Comparison of ENCODE assay signal across 23 cellular contexts in genomic region chr5:171307843-171308452, GRCh38. TPM values are rescaled to one million over a fixed set of nuclear protein-coding genes. Genes with fewer than 3 reads are reported as not detected.
A peak's percentile ranks its signal among the peaks of the same experiment; 100 is the strongest.
DNase-seq lines count a peak whose midpoint lies in the region; ATAC-seq and TF ChIP-seq lines count a peak whose summit lies in the region.
"Had no signal": no experiment of that assay in that cellular context is flagged by ENCODE, and none has a peak within 500 bp of the region (broad histone marks: within the 10 kb centered on the region; RNA-seq: fewer than 3 reads in every experiment).

No MANE protein-coding gene starts in this region.

- no peak overlapping the region for H2BK12ac ChIP-seq in mesenchymal stem cell (ENCODE audit: low read length in 2 of 2)

- peak overlapping the region; percentile 5 for H3K4me3 ChIP-seq in cardiac muscle cell
- H3K4me3 ChIP-seq in heart right ventricle: no peak overlapping the region
- no peak overlapping the region for H3K4me3 ChIP-seq in astrocyte of the spinal cord (ENCODE audit: low read depth, low read length)
- no peak overlapping the region for H3K4me3 ChIP-seq in mesenchymal stem cell (ENCODE audit: insufficient read depth in 1 of 2, low read depth in 1 of 2, low read length in 2 of 2)
- H3K4me3 ChIP-seq in upper lobe of right lung: no peak overlapping the region
- H3K4me3 ChIP-seq: breast epithelium, gastroesophageal sphincter, tibial nerve had no signal

- H3K79me1 ChIP-seq in mesenchymal stem cell (replicated peaks; ENCODE audit: low read length, poor library complexity, severe bottlenecking): no peaks in the 10 kb centered on the region

- peaks cover 5% of the 10 kb centered on the region for H3K4me1 ChIP-seq in cardiac muscle cell (ENCODE audit: low read depth)
- H3K4me1 ChIP-seq in heart right ventricle: peaks cover 8 to 46% (median 44%) of the 10 kb centered on the region in 9 donors
- peaks cover 37% of the 10 kb centered on the region for H3K4me1 ChIP-seq in mesenchymal stem cell (ENCODE audit: control insufficient read depth, insufficient read depth, low read depth, low read length)
- H3K4me1 ChIP-seq in upper lobe of right lung: peaks cover 22% of the 10 kb centered on the region

- H3K36me3 ChIP-seq in cardiac muscle cell (no peaks in the 10 kb centered on the region), heart right ventricle (no peaks in the 10 kb centered on the region), mesenchymal stem cell (ENCODE audit: control insufficient read depth in 1 of 2, insufficient read depth in 2 of 2, low read depth in 1 of 2, low read length in 2 of 2) (no peaks in the 10 kb centered on the region), upper lobe of right lung (no peaks in the 10 kb centered on the region)
- H3K36me3 ChIP-seq: breast epithelium, gastroesophageal sphincter, tibial nerve had no signal

- ATAC-seq in heart right ventricle: no peak
- ATAC-seq in upper lobe of right lung: no peak
- ATAC-seq: activated T-cell treated with anti-CD3 and anti-CD28 coated beads, Interleukin-2, amount 50 U/mL, for 4 hours; gastroesophageal sphincter; stimulated activated memory B cell treated with anti-CD40 and anti-IgM and Interleukin-4, amounts not matched to agents 10 μg/mL and 1 μg/mL and 100 μg/mL, for 72 hours had no signal

- no peak overlapping the region for H3K23ac ChIP-seq in mesenchymal stem cell (ENCODE audit: low read length in 2 of 2)

- H2AK5ac ChIP-seq in mesenchymal stem cell (ENCODE audit: low read length, severe bottlenecking): no peak overlapping the region

- H2BK120ac ChIP-seq in mesenchymal stem cell (ENCODE audit: low read depth, low read length): no peak overlapping the region

- peak overlapping the region; percentile 39 for H3K4me2 ChIP-seq in mesenchymal stem cell (ENCODE audit: low read length, poor library complexity, severe bottlenecking)

- no peak overlapping the region for H2BK15ac ChIP-seq in mesenchymal stem cell (ENCODE audit: low read depth, poor library complexity, severe bottlenecking)

- H4K8ac ChIP-seq in mesenchymal stem cell (ENCODE audit: low read length): no peak overlapping the region

- in situ Hi-C loops in astrocyte of the spinal cord (cut with HindIII; ENCODE audit: low sequenced_read_pairs): no loop called here

- H4K91ac ChIP-seq in mesenchymal stem cell (ENCODE audit: low read length): no peak overlapping the region

- WGBS in heart right ventricle, 2 donors: 22 to 24% methylated on average over 40 of the region's 40 CpGs
- WGBS in mesenchymal stem cell: 24% methylated on average over 40 of the region's 40 CpGs

- no peak overlapping the region for H3K14ac ChIP-seq in mesenchymal stem cell (ENCODE audit: low read length in 2 of 2)

- no peak overlapping the region for H3K4ac ChIP-seq in mesenchymal stem cell (ENCODE audit: low read depth in 1 of 2, low read length in 2 of 2)

- H3K18ac ChIP-seq in mesenchymal stem cell (ENCODE audit: low read depth in 1 of 2, low read length in 2 of 2): no peak overlapping the region

- TF ChIP-seq CTCF in cardiac muscle cell (IDR thresholded peaks at IDR 0.05; ENCODE audit: low read depth, low read length) (no peak), heart right ventricle (IDR thresholded peaks at IDR 0.05) (no peak), astrocyte of the spinal cord (IDR thresholded peaks at IDR 0.05; ENCODE audit: low read depth, low read length) (no peak), upper lobe of right lung (IDR thresholded peaks at IDR 0.05) (no peak)

- H3K27me3 ChIP-seq in cardiac muscle cell (peaks cover 100% of the 10 kb centered on the region), heart right ventricle (peaks cover 59 to 100% (median 93%) of the 10 kb centered on the region in 7 donors), mesenchymal stem cell (ENCODE audit: control insufficient read depth in 1 of 2, insufficient read depth in 1 of 2, low read length in 2 of 2) (peaks cover 84 to 96% of the 10 kb centered on the region in 2 experiments), upper lobe of right lung (peaks cover 91% of the 10 kb centered on the region)

- intact Hi-C loops in heart right ventricle (cut with DNase I) (no loop called here), upper lobe of right lung (cut with DNase I) (no loop called here)

- no peak overlapping the region for H3K9ac ChIP-seq in mesenchymal stem cell (ENCODE audit: low read length)

- H2BK5ac ChIP-seq in mesenchymal stem cell (ENCODE audit: low read depth, low read length, poor library complexity, severe bottlenecking): no peak overlapping the region

- H3K9me3 ChIP-seq in cardiac muscle cell (ENCODE audit: low read depth) (no peaks in the 10 kb centered on the region), heart right ventricle (no peaks in the 10 kb centered on the region), mesenchymal stem cell (ENCODE audit: control insufficient read depth, low read length) (no peaks in the 10 kb centered on the region), upper lobe of right lung (no peaks in the 10 kb centered on the region)
- H3K9me3 ChIP-seq: breast epithelium, gastroesophageal sphincter, tibial nerve had no signal

- H3K27ac ChIP-seq in cardiac muscle cell (no peak overlapping the region), heart right ventricle (no peak overlapping the region), mesenchymal stem cell (ENCODE audit: low read length, poor library complexity, severe bottlenecking) (no peak overlapping the region), upper lobe of right lung (no peak overlapping the region)
- H3K27ac ChIP-seq: breast epithelium, C4-2B, gastroesophageal sphincter, tibial nerve had no signal

- DNase-seq in cardiac muscle cell (ENCODE audit: low read depth in 1 of 2, low spot score in 1 of 2): no peak
- no peak for DNase-seq in heart right ventricle
- DNase-seq in astrocyte of the spinal cord (ENCODE audit: low read depth, low spot score): peak; percentile 18
- DNase-seq in mesenchymal stem cell: no peak
- peak; percentile 26 for DNase-seq in upper lobe of right lung
- DNase-seq in NCI-H1694 (lab: John Stamatoyannopoulos, UW): no peak
- no peak for DNase-seq in GOT3 (lab: John Stamatoyannopoulos, UW)
- DNase-seq in DMS79 (lab: John Stamatoyannopoulos, UW): no peak
- DNase-seq: ACHN; activated CD4-positive, alpha-beta T cell treated with anti-CD3 and anti-CD28 coated beads, Interleukin-2, amount 50 U/mL, for 48 hours; activated T-cell treated with anti-CD3 and anti-CD28 coated beads, Interleukin-2, amount 50 U/mL, for 4 hours; DMS53; naive B cell; NCI-H187 treated with DMSO at 0.1 percent for 48 hours; NCI-H510A had no signal

- no peak overlapping the region for H2AFZ ChIP-seq in mesenchymal stem cell (ENCODE audit: low read depth, low read length)

RNA-seq across cellular contexts. Expression of gene TLX3, which starts 1.1 kb away (rescaled TPM):
- total RNA-seq in cardiac muscle cell (not detected in 2 replicates), heart right ventricle (not detected), upper lobe of right lung (not detected)
- polyA plus RNA-seq in cardiac muscle cell (not detected in 2 replicates), heart right ventricle (not detected)
- not detected for polyA plus RNA-seq in mesenchymal stem cell (2013, experiment 1 of 2)
- polyA plus RNA-seq in mesenchymal stem cell (2013, experiment 2 of 2): not detected
- total RNA-seq: activated T-cell treated with anti-CD3 and anti-CD28 coated beads, Interleukin-2, amount 50 U/mL, for 4 hours; breast epithelium; dorsolateral prefrontal cortex; gastroesophageal sphincter; lung microvascular endothelial cell; tibial nerve had no signal
- polyA plus RNA-seq: esophagus had no signal

Comparison
In these comparisons a context has a peak if more than half of its experiments do, and no peak if none do; other contexts are left out.
1. DNase-seq: peak in astrocyte of the spinal cord (single experiment) and upper lobe of right lung (single experiment); none in cardiac muscle cell (0 of 2), heart right ventricle (0 of 2), mesenchymal stem cell (single experiment), NCI-H1694 (single experiment), GOT3 (single experiment) and DMS79 (single experiment).